Comparison of ENCODE assay signal across 22 cellular contexts in genomic region chr3:78911394-78911793, GRCh38.
DNase-seq lines count a peak whose midpoint lies in the region; ATAC-seq and TF ChIP-seq lines count a peak whose summit lies in the region.
"Had no signal": no experiment of that assay in that cellular context is flagged by ENCODE, and none has a peak within 500 bp of the region (broad histone marks: within the 10 kb centered on the region; RNA-seq: fewer than 3 reads in every experiment).

No MANE protein-coding gene starts in this region.

- POLR2A ChIA-PET in Panc1 (lab: Charles Lee): no interaction called here

- in situ Hi-C loops in Panc1 (cut with HindIII; ENCODE audit: low pct_unique_long_range_greater_than_20kb, low sequenced_read_pairs): no loop called here

- intact Hi-C loops in Panc1 (cut with micrococcal nuclease; ENCODE audit: unreplicated experiment): loop anchor here (10.0 kb wide), 2 partner anchors 53 to 103 kb away; no protein-coding TSS in a partner anchor

- peaks cover 40% of the 10 kb centered on the region for H3K4me1 Mint-ChIP-seq in nephron progenitor cell
- H3K4me1 Mint-ChIP-seq: IgD-negative memory B cell had no signal

- DNase-seq in NCI-H2171 treated with DMSO at 0.1 percent for 48 hours (lab: John Stamatoyannopoulos, UW) (peak; percentile 16), NCI-H2171 (lab: John Stamatoyannopoulos, UW) (no peak), NCI-H69 (lab: John Stamatoyannopoulos, UW) (peak; percentile 55), Panc1 (ENCODE audit: low read depth, low spot score) (no peak), nephron progenitor cell (peak; percentile 28), D341Med (ENCODE audit: low spot score) (no peak), NCI-H774 (lab: John Stamatoyannopoulos, UW) (no peak)
- DNase-seq: AML-193; Caco-2; CD4-positive, alpha-beta T cell; DMS79; GDM1; H7; HFFc6; KBM-7 had no signal

- no peak for TF ChIP-seq CTCF in Panc1 (IDR thresholded peaks at IDR 0.05)
- no peak for TF ChIP-seq CTCF in nephron progenitor cell (IDR thresholded peaks at IDR 0.05)

- H3K27me3 Mint-ChIP-seq in nephron progenitor cell (ENCODE audit: low read depth, poor library complexity): no peaks in the 10 kb centered on the region
- H3K27me3 Mint-ChIP-seq: CD4-positive, alpha-beta T cell; IgD-negative memory B cell had no signal

- H3K9me3 ChIP-seq in Panc1 (ENCODE audit: control insufficient read depth, insufficient read depth, low read depth, low read length): no peaks in the 10 kb centered on the region
- H3K9me3 ChIP-seq: A549, Caco-2 had no signal

- ATAC-seq in Panc1: peak; percentile 69
- no peak for ATAC-seq in HG02642 (IDR thresholded peaks at IDR 0.05; ENCODE audit: poor library complexity, unreplicated experiment)
- ATAC-seq: A549, GM23338, HCT116, HepG2 had no signal

- peaks cover 30% of the 10 kb centered on the region for H3K36me3 Mint-ChIP-seq in nephron progenitor cell (ENCODE audit: low read depth)
- H3K36me3 Mint-ChIP-seq: IgD-negative memory B cell had no signal

- H3K36me3 ChIP-seq in Panc1 (ENCODE audit: control insufficient read depth, insufficient read depth, low read length): no peaks in the 10 kb centered on the region

- H3K4me3 ChIP-seq in Panc1 (ENCODE audit: low read depth in 2 of 2, low read length in 2 of 2): peak overlapping the region in 1 of 2 experiments; percentile 47; a peak in 1 of 4 replicates
- H3K4me3 ChIP-seq: A549, GM23338 had no signal

- peak overlapping the region; percentile 9 for H3K27ac Mint-ChIP-seq in nephron progenitor cell
- H3K27ac Mint-ChIP-seq: CD4-positive, alpha-beta T cell; GM23338; HFFc6; IgD-negative memory B cell had no signal

- H3K4me3 Mint-ChIP-seq in nephron progenitor cell: no peak overlapping the region
- H3K4me3 Mint-ChIP-seq: CD4-positive, alpha-beta T cell; GM23338; HFFc6; IgD-negative memory B cell had no signal

- H3K27ac ChIP-seq in Panc1 (ENCODE audit: low read length): peak overlapping the region; percentile 87
- H3K27ac ChIP-seq: C4-2B had no signal

- H3K27me3 ChIP-seq in Panc1 (ENCODE audit: control insufficient read depth, insufficient read depth, low read length): no peaks in the 10 kb centered on the region

- CTCF ChIA-PET in Panc1 (lab: Charles Lee): no interaction called here

- H3K4me1 ChIP-seq in Panc1 (ENCODE audit: control insufficient read depth, insufficient read depth, low read length): peaks cover 10% of the 10 kb centered on the region; the same call in 1 of the 2 replicates
- H3K4me1 ChIP-seq: Caco-2 had no signal

- no TSS peak for BruUV-seq in Panc1 (replicated peaks; lab: Mats Ljungman, UMichigan)

- H3K9me3 Mint-ChIP-seq in nephron progenitor cell: peaks cover 9% of the 10 kb centered on the region
- H3K9me3 Mint-ChIP-seq: CD4-positive, alpha-beta T cell; GM23338; HFFc6 had no signal

Comparison
In these comparisons a context has a peak if more than half of its experiments do, and no peak if none do; other contexts are left out.
1. DNase-seq: peak in NCI-H2171 treated with DMSO at 0.1 percent for 48 hours (single experiment), NCI-H69 (single experiment) and nephron progenitor cell (single experiment); none in NCI-H2171 (single experiment), Panc1 (single experiment), D341Med (single experiment) and NCI-H774 (single experiment).